Comparison of ENCODE assay signal across 8 cellular contexts in genomic region chr19:1929051-1929742, GRCh38. TPM values are rescaled to one million over a fixed set of nuclear protein-coding genes. Genes with fewer than 3 reads are reported as not detected.
A peak's percentile ranks its signal among the peaks of the same experiment; 100 is the strongest.
DNase-seq lines count a peak whose midpoint lies in the region; TF ChIP-seq lines count a peak whose summit lies in the region.

No MANE protein-coding gene starts in this region.

- no peaks in the 10 kb centered on the region for H3F3A ChIP-seq in neural cell (ENCODE audit: insufficient read depth, low read length, poor library complexity, severe bottlenecking)

- no peaks in the 10 kb centered on the region for H3K79me2 ChIP-seq in neural cell (replicated peaks; ENCODE audit: insufficient read depth, low read length)

- H2AFZ ChIP-seq in neural cell (ENCODE audit: low read depth, low read length): no peak overlapping the region

- H3K36me3 Mint-ChIP-seq in stimulated activated naive CD8-positive, alpha-beta T cell treated with anti-CD3 and anti-CD28 coated beads, Interleukin-15, Interleukin-2, amounts not matched to agents 100 ng/mL and 50 ng/mL, for 24 hours (ENCODE audit: low read depth): peaks cover 3% of the 10 kb centered on the region

- no peaks in the 10 kb centered on the region for H3K27me3 Mint-ChIP-seq in stimulated activated naive CD8-positive, alpha-beta T cell treated with anti-CD3 and anti-CD28 coated beads, Interleukin-15, Interleukin-2, amounts not matched to agents 100 ng/mL and 50 ng/mL, for 24 hours

- no peak overlapping the region for H3K9ac ChIP-seq in neural cell (ENCODE audit: low read length)

- H3K4me3 Mint-ChIP-seq in stimulated activated naive CD8-positive, alpha-beta T cell treated with anti-CD3 and anti-CD28 coated beads, Interleukin-15, Interleukin-2, amounts not matched to agents 100 ng/mL and 50 ng/mL, for 24 hours: peak overlapping the region; percentile 68

- H3K9me3 ChIP-seq in neural cell (ENCODE audit: low read length): no peaks in the 10 kb centered on the region

- TF ChIP-seq CTCF in GM10266 (IDR thresholded peaks at IDR 0.05; ENCODE audit: control insufficient read depth, insufficient read depth, low read depth, missing control alignments) (peak; percentile 90), fibroblast of pulmonary artery (IDR thresholded peaks at IDR 0.05; ENCODE audit: low read length, missing control alignments) (peak; percentile 74), neural cell (IDR thresholded peaks at IDR 0.05; ENCODE audit: poor library complexity, severe bottlenecking) (peak; percentile 80)

- no peaks in the 10 kb centered on the region for H3K27me3 ChIP-seq in neural cell (ENCODE audit: insufficient read depth, low read depth, low read length)

- H4K20me1 ChIP-seq in neural cell (ENCODE audit: insufficient read depth): no peaks in the 10 kb centered on the region

- H3K27ac Mint-ChIP-seq in stimulated activated naive CD8-positive, alpha-beta T cell treated with anti-CD3 and anti-CD28 coated beads, Interleukin-15, Interleukin-2, amounts not matched to agents 100 ng/mL and 50 ng/mL, for 24 hours: no peak overlapping the region

- TF ChIP-seq EP300 in neural cell (conservative IDR thresholded peaks at IDR 0.05; ENCODE audit: poor library complexity, severe bottlenecking): no peak

- peaks cover 33% of the 10 kb centered on the region for H3K4me1 Mint-ChIP-seq in stimulated activated naive CD8-positive, alpha-beta T cell treated with anti-CD3 and anti-CD28 coated beads, Interleukin-15, Interleukin-2, amounts not matched to agents 100 ng/mL and 50 ng/mL, for 24 hours (ENCODE audit: low read depth)

- DNase-seq in GM10266 (ENCODE audit: extremely low spot score) (peak; percentile 89), HUDEP-2 (lab: John Stamatoyannopoulos, UW; ENCODE audit: unreplicated experiment in 76 of 76) (peak in 65 of 76 experiments; percentile 26 to 87 (median 69)), activated T-helper 1 cell treated with Interleukin-2 at 50 U/mL for 16 hours (ENCODE audit: low read depth) (peak; percentile 74), fibroblast of pulmonary artery (ENCODE audit: low read depth) (peak; percentile 74), ureter (ENCODE audit: low spot score) (no peak)

- peaks cover 5% of the 10 kb centered on the region for H3K9me3 Mint-ChIP-seq in stimulated activated naive CD8-positive, alpha-beta T cell treated with anti-CD3 and anti-CD28 coated beads, Interleukin-15, Interleukin-2, amounts not matched to agents 100 ng/mL and 50 ng/mL, for 24 hours

- no peak overlapping the region for H3K27ac ChIP-seq in neural cell (ENCODE audit: low read length)

- no peaks in the 10 kb centered on the region for H3K9me2 ChIP-seq in neural cell (ENCODE audit: insufficient read depth, low read length)

- H3K4me3 ChIP-seq in fibroblast of pulmonary artery (replicated peaks; ENCODE audit: low read depth, low read length): peak overlapping the region; percentile 38
- H3K4me3 ChIP-seq in neural cell (ENCODE audit: low read length): no peak overlapping the region

- peak; percentile 69 for TF ChIP-seq RAD21 in neural cell (conservative IDR thresholded peaks at IDR 0.05)

- no peaks in the 10 kb centered on the region for H3K36me3 ChIP-seq in neural cell (ENCODE audit: insufficient read depth, low read length)

- H3K4me2 ChIP-seq in neural cell (ENCODE audit: low read length): no peak overlapping the region

TF ChIP-seq in PFSK-1, 5 proteins besides CTCF, POLR2A, EP300 and RAD21:
- peak; percentile 37 for TF ChIP-seq FOXP2 (optimal IDR thresholded peaks at IDR 0.05; ENCODE audit: borderline replicate concordance, extremely low read depth, extremely low read length, insufficient read depth)
- TF ChIP-seq, protein P1, sequence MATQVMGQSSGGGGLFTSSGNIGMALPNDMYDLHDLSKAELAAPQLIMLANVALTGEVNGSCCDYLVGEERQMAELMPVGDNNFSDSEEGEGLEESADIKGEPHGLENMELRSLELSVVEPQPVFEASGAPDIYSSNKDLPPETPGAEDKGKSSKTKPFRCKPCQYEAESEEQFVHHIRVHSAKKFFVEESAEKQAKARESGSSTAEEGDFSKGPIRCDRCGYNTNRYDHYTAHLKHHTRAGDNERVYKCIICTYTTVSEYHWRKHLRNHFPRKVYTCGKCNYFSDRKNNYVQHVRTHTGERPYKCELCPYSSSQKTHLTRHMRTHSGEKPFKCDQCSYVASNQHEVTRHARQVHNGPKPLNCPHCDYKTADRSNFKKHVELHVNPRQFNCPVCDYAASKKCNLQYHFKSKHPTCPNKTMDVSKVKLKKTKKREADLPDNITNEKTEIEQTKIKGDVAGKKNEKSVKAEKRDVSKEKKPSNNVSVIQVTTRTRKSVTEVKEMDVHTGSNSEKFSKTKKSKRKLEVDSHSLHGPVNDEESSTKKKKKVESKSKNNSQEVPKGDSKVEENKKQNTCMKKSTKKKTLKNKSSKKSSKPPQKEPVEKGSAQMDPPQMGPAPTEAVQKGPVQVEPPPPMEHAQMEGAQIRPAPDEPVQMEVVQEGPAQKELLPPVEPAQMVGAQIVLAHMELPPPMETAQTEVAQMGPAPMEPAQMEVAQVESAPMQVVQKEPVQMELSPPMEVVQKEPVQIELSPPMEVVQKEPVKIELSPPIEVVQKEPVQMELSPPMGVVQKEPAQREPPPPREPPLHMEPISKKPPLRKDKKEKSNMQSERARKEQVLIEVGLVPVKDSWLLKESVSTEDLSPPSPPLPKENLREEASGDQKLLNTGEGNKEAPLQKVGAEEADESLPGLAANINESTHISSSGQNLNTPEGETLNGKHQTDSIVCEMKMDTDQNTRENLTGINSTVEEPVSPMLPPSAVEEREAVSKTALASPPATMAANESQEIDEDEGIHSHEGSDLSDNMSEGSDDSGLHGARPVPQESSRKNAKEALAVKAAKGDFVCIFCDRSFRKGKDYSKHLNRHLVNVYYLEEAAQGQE (IDR thresholded peaks at IDR 0.05; ENCODE audit: insufficient read depth in 1 of 2, low read depth in 2 of 2, low read length in 2 of 2): no peak
TF ChIP-seq in PFSK-1: peak in this region for 1.

TF ChIP-seq in neural cell, 6 proteins besides CTCF, POLR2A, EP300 and RAD21:
- TF ChIP-seq EZH2 (IDR thresholded peaks at IDR 0.05; ENCODE audit: borderline replicate concordance, insufficient read depth, low read length, poor library complexity, severe bottlenecking) (no peak), SMC3 (conservative IDR thresholded peaks at IDR 0.05; ENCODE audit: poor library complexity) (peak; percentile 72)
TF ChIP-seq in neural cell: peak in this region for 1.

RNA-seq across cellular contexts. Expression of gene CSNK1G2, which starts 11.8 kb away (rescaled TPM):
- 152 TPM for polyA plus RNA-seq in PFSK-1 (2012; ENCODE audit: insufficient read length, low read depth)
- polyA plus RNA-seq in neural cell: 110 and 138 TPM in 2 replicates
- 68.9 and 78.6 TPM in 2 replicates for polyA minus RNA-seq in neural cell
- 57.2 TPM for total RNA-seq in ureter

RNA-seq across cellular contexts. Expression of gene ADAT3, which starts 24.0 kb away (rescaled TPM):
- polyA plus RNA-seq in PFSK-1 (2012; ENCODE audit: insufficient read length, low read depth): 13.8 TPM
- polyA plus RNA-seq in neural cell: 1.6 TPM in 2 replicates
- polyA minus RNA-seq in neural cell: 2.4 and 2.7 TPM in 2 replicates
- 4.1 TPM for total RNA-seq in ureter

RNA-seq across cellular contexts. Expression of gene SCAMP4, which starts 24.0 kb away (rescaled TPM):
- polyA plus RNA-seq in PFSK-1 (2012; ENCODE audit: insufficient read length, low read depth): 81.1 TPM
- 12.7 and 13.3 TPM in 2 replicates for polyA plus RNA-seq in neural cell
- polyA minus RNA-seq in neural cell: 15.4 and 23.6 TPM in 2 replicates
- total RNA-seq in ureter: 82.3 TPM

RNA-seq across cellular contexts. Expression of gene ABHD17A, which starts 43.9 kb away (rescaled TPM):
- polyA plus RNA-seq in PFSK-1 (2012; ENCODE audit: insufficient read length, low read depth): 102 TPM
- 116 and 140 TPM in 2 replicates for polyA plus RNA-seq in neural cell
- 49.9 and 68.2 TPM in 2 replicates for polyA minus RNA-seq in neural cell
- 58.1 TPM for total RNA-seq in ureter
